8 cellular contexts compared by ENCODE assay signal in the genomic region with DNA sequence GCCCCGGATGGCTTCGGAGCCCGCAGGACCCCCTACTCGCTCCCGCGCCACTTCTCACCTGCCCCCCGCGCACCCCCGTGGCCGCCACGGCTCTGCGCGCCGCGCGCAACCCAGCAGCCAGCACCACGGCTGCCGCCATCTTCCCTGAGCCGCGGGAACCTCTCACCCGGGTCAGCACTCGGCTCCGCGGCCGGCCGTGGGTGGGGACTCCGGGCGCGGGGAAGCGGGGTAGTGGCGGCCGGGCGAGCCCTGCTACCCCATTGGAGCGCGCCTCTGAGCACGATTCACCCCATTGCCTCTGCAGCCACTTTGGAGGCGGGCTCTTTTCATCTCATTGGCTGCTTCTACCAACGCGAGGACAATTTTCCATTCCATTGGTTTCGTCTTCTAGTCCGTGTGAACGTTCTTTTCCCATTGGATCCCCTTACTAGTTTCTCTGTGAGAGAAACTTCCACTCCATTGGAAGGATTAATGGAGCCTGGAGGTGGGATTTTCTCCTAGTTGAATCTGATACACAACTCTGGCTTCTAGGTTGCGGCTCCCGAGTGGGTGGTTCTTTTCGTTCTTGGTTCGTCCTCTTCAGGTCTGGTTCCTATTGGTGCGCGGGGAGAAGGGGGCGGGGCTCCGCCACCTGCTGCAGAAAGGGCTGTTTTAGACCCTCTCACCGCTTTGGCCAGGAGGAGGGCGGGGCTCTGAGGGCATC. TPM values are rescaled to one million over a fixed set of nuclear protein-coding genes. Genes with fewer than 3 reads are reported as not detected.
DNase-seq lines count a peak whose midpoint lies in the region; ATAC-seq and TF ChIP-seq lines count a peak whose summit lies in the region.

A gene (minus strand): TSS at position 202 of the 703 bp plus-strand sequence. CDS start 63 bp downstream, at position 139.

- DNase-seq in DMS153 (lab: John Stamatoyannopoulos, UW): peak; percentile 97
- peak; percentile 98 for DNase-seq in Jurkat, Clone E6-1 (ENCODE audit: low read depth, low spot score)
- DNase-seq in PC-9: peak; percentile 91 to 93
- DNase-seq in activated T-cell treated with anti-CD3 and anti-CD28 coated beads, Interleukin-2, amount 50 U/mL, for 1 hour: peak; percentile 94
- DNase-seq in epithelial cell of prostate (ENCODE audit: low read depth, low spot score): peak; percentile 92
- DNase-seq in mucosa of gallbladder (ENCODE audit: low spot score): peak; percentile 97
- peak; percentile 93 to 97 for DNase-seq in stimulated activated CD8-positive, alpha-beta memory T cell treated with anti-CD3 and anti-CD28 coated beads, Interleukin-4, amount 100 ng/mL, for 4 hours (ENCODE audit: low read depth in 2 of 2, low spot score in 1 of 2)

- H4K20me1 ChIP-seq in PC-9 (ENCODE audit: insufficient read depth): no peaks in the 10 kb centered on the region

- no peaks in the 10 kb centered on the region for H3K9me3 ChIP-seq in PC-9 (ENCODE audit: insufficient read depth, low read depth)

- H3F3A ChIP-seq in PC-9 (ENCODE audit: insufficient read depth, low read depth): peaks cover 13% of the 10 kb centered on the region; the same call in 1 of the 2 replicates

- no peaks in the 10 kb centered on the region for H3K27me3 ChIP-seq in PC-9 (ENCODE audit: insufficient read depth, low read depth)

- H3K27ac ChIP-seq in PC-9 (peak within 1 kb of the TSS; percentile 79), epithelial cell of prostate (peak within 1 kb of the TSS; percentile 82)

- no peaks in the 10 kb centered on the region for H3K9me2 ChIP-seq in PC-9 (ENCODE audit: insufficient read depth)

- peak within 1 kb of the TSS; percentile 76 for H2AFZ ChIP-seq in PC-9

- no peak for TF ChIP-seq CTCF in PC-9 (conservative IDR thresholded peaks at IDR 0.05)

- POLR2A ChIA-PET in PC-9 (lab: Charles Lee; ENCODE audit: unreplicated experiment): no interaction called here

- no peaks in the 10 kb centered on the region for H3K79me2 ChIP-seq in PC-9 (ENCODE audit: low read depth)

- CTCF ChIA-PET in PC-9 (lab: Charles Lee): interaction anchor here (0.6 to 1.5 kb wide), 2 partner anchors 79 to 211 kb away, joined by 4 read pairs; no protein-coding TSS in a partner anchor

- H3K4me1 ChIP-seq in PC-9 (replicated peaks; ENCODE audit: insufficient read depth): peaks cover 8% of the 10 kb centered on the region

- H3K4me2 ChIP-seq in PC-9: peak within 1 kb of the TSS; percentile 87

- peak within 1 kb of the TSS; percentile 83 for H3K4me3 ChIP-seq in Jurkat, Clone E6-1 (ENCODE audit: low read length)
- H3K4me3 ChIP-seq in PC-9: peak within 1 kb of the TSS; percentile 66

- peak; percentile 65 for ATAC-seq in GM21619 (IDR thresholded peaks at IDR 0.05; ENCODE audit: unreplicated experiment)

- no peaks in the 10 kb centered on the region for H3K36me3 ChIP-seq in PC-9 (ENCODE audit: low read depth)

- intact Hi-C loops in PC-9 (cut with micrococcal nuclease; ENCODE audit: unreplicated experiment): no loop called here

- BruUV-seq in PC-9 (replicated peaks; lab: Mats Ljungman, UMichigan): no TSS peak

RNA-seq across cellular contexts. Expression of the gene that starts here (rescaled TPM):
- 117 TPM for polyA plus RNA-seq in Jurkat, Clone E6-1 (2012; ENCODE audit: insufficient read depth, insufficient read length)
- 53.1 and 73.9 TPM in 2 replicates for total RNA-seq in PC-9 (2021)
- 30.7 TPM for total RNA-seq in mucosa of gallbladder

Comparison
In these comparisons a context has a peak if more than half of its experiments do, and no peak if none do; other contexts are left out.
1. Peak in every context shown above with its lines: DNase-seq, ATAC-seq, H3K4me3 ChIP-seq and H3K27ac ChIP-seq.